12 cellular contexts compared by ENCODE assay signal in the genomic region with DNA sequence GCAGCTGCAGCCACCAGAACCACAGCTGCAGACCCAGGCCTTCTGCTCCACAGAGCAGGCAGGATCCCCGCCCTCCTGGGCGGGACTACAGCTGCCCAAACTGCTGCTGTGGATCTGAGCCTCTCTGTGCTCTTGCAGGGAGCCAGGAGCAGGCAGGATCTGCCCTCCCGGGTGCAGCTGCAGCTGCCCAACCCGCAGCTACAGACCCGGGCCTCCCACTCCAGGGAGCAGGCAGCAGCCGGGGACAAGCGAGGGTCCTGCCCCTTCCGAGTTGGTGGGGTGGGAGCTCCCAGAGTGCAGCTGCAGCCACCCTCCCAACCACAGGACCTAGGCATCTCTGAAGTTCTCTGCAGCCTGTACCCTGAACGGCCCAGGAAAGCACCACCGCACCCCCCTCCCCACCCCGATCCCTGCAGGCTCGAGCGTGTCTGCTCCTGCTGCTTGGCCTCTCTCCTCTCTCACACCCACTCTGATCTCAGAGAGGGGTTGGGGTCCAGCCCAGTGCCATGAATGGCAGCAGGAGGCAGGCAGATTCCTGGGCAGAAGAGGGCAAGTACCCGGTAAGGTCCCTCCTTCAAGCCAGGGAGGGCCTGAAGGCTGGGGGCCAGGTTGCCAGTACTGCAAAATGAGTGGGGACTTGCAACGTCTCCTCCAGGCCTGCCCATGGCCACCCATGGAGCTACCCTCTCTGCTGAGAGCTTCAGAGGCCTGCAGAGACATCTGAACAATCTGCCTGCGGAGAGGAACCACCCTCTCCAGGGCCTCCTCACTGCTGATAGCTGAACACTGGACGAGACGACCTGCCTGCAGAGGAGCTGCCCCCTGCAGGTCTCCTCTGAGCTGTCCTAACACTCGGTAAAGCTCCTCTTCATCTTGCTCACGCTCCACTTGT. TPM values are rescaled to one million over a fixed set of nuclear protein-coding genes. Genes with fewer than 3 reads are reported as not detected.
DNase-seq lines count a peak whose midpoint lies in the region; ATAC-seq, FAIRE-seq and TF ChIP-seq lines count a peak whose summit lies in the region.
"Had no signal": no experiment of that assay in that cellular context is flagged by ENCODE, and none has a peak within 500 bp of the region (broad histone marks: within the 10 kb centered on the region; RNA-seq: fewer than 3 reads in every experiment).

No MANE protein-coding gene starts in this region.

- H4K91ac ChIP-seq in mesenchymal stem cell (ENCODE audit: low read length): peak overlapping the region; percentile 37

- no peaks in the 10 kb centered on the region for H3K9me2 ChIP-seq in GM23248 (ENCODE audit: insufficient read depth)

- peak overlapping the region; percentile 29 to 32 for H3K18ac ChIP-seq in mesenchymal stem cell (ENCODE audit: low read depth in 1 of 2, low read length in 2 of 2)

- 64% methylated on average over 20 of the region's 20 CpGs for WGBS in mesenchymal stem cell
- 49 to 51% methylated on average over 18 to 20 of the region's 20 CpGs for WGBS in GM23248 (ENCODE audit: low coverage in 1 of 2, low lambda C conversion rate in 2 of 2, missing lambda C conversion rate in 2 of 2), 2 experiments

- H3K4me3 ChIP-seq in bronchial epithelial cell (ENCODE audit: low read depth, low read length) (no peak overlapping the region), mesenchymal stem cell (ENCODE audit: insufficient read depth in 1 of 2, low read depth in 1 of 2, low read length in 2 of 2) (no peak overlapping the region), GM23248 (no peak overlapping the region)
- H3K4me3 ChIP-seq: body of pancreas had no signal

- H3K14ac ChIP-seq in mesenchymal stem cell (ENCODE audit: low read length in 2 of 2): no peak overlapping the region

- H3K4me2 ChIP-seq in mesenchymal stem cell (ENCODE audit: low read length, poor library complexity, severe bottlenecking) (no peak overlapping the region), GM23248 (ENCODE audit: unreplicated experiment) (no peak overlapping the region)

- H3K27ac ChIP-seq in mesenchymal stem cell (ENCODE audit: low read length, poor library complexity, severe bottlenecking) (peak overlapping the region; percentile 59), GM23248 (no peak overlapping the region)
- H3K27ac ChIP-seq: body of pancreas had no signal

- H2BK120ac ChIP-seq in mesenchymal stem cell (ENCODE audit: low read depth, low read length): no peak overlapping the region

- H2AFZ ChIP-seq in mesenchymal stem cell (ENCODE audit: low read depth, low read length) (no peak overlapping the region), GM23248 (no peak overlapping the region)

- H3K79me2 ChIP-seq in GM23248 (ENCODE audit: insufficient read depth): no peaks in the 10 kb centered on the region

- no peaks in the 10 kb centered on the region for H3F3A ChIP-seq in GM23248 (ENCODE audit: insufficient read depth)

- no peaks in the 10 kb centered on the region for H4K20me1 ChIP-seq in GM23248 (ENCODE audit: insufficient read depth)

- in situ Hi-C loops in GM23248 (cut with MboI): no loop called here

- H2AK5ac ChIP-seq in mesenchymal stem cell (ENCODE audit: low read length, severe bottlenecking): no peak overlapping the region

- H3K36me3 ChIP-seq in bronchial epithelial cell (ENCODE audit: control insufficient read depth, insufficient read depth, low read length): no peaks in the 10 kb centered on the region
- H3K36me3 ChIP-seq in mesenchymal stem cell (ENCODE audit: control insufficient read depth in 1 of 2, insufficient read depth in 2 of 2, low read depth in 1 of 2, low read length in 2 of 2): no peaks in the 10 kb centered on the region
- no peaks in the 10 kb centered on the region for H3K36me3 ChIP-seq in GM23248 (ENCODE audit: low read depth)

- H2BK12ac ChIP-seq in mesenchymal stem cell (ENCODE audit: low read length in 2 of 2): peak overlapping the region in 1 of 2 experiments; percentile 38

- peak; percentile 60 for TF ChIP-seq CTCF in bronchial epithelial cell (IDR thresholded peaks at IDR 0.05; ENCODE audit: insufficient read depth, low read length, severe bottlenecking)

- peaks cover 13% of the 10 kb centered on the region for H3K4me1 ChIP-seq in mesenchymal stem cell (ENCODE audit: control insufficient read depth, insufficient read depth, low read depth, low read length)
- H3K4me1 ChIP-seq in GM23248 (ENCODE audit: insufficient read depth): no peaks in the 10 kb centered on the region
- H3K4me1 ChIP-seq: body of pancreas had no signal

- no peak for FAIRE-seq in bronchial epithelial cell (lab: Jason Lieb, UNC)

- no peak overlapping the region for H2BK15ac ChIP-seq in mesenchymal stem cell (ENCODE audit: low read depth, poor library complexity, severe bottlenecking)

- H3K9ac ChIP-seq in mesenchymal stem cell (ENCODE audit: low read length) (no peak overlapping the region), GM23248 (no peak overlapping the region)

- no peaks in the 10 kb centered on the region for H3K79me1 ChIP-seq in mesenchymal stem cell (replicated peaks; ENCODE audit: low read length, poor library complexity, severe bottlenecking)

- H3K9me3 ChIP-seq in mesenchymal stem cell (ENCODE audit: control insufficient read depth, low read length): no peaks in the 10 kb centered on the region
- H3K9me3 ChIP-seq in GM23248 (ENCODE audit: low read depth): no peaks in the 10 kb centered on the region
- H3K9me3 ChIP-seq: body of pancreas had no signal

- H3K27me3 ChIP-seq in bronchial epithelial cell (ENCODE audit: control insufficient read depth, insufficient read depth, low read length): no peaks in the 10 kb centered on the region
- H3K27me3 ChIP-seq in mesenchymal stem cell (ENCODE audit: control insufficient read depth in 1 of 2, insufficient read depth in 1 of 2, low read length in 2 of 2): peaks cover 4 to 21% of the 10 kb centered on the region in 2 experiments
- H3K27me3 ChIP-seq in GM23248 (replicated peaks; ENCODE audit: insufficient read depth): 0 out of 2 replicates have a peak, but pooled peaks cover 5% of the 10 kb centered on the region
- H3K27me3 ChIP-seq: body of pancreas had no signal

- no peak overlapping the region for H3K4ac ChIP-seq in mesenchymal stem cell (ENCODE audit: low read depth in 1 of 2, low read length in 2 of 2)

- H3K23ac ChIP-seq in mesenchymal stem cell (ENCODE audit: low read length in 2 of 2): no peak overlapping the region

- DNase-seq in DMS 273 treated with DMSO at 0.1 percent for 48 hours (lab: John Stamatoyannopoulos, UW) (peak; percentile 56), Kasumi-1 (lab: John Stamatoyannopoulos, UW) (peak; percentile 21 to 30), bronchial epithelial cell (ENCODE audit: low read depth) (peak; percentile 30), mesenchymal stem cell (peak; percentile 33), NCI-H446 treated with DMSO at 0.1 percent for 48 hours (lab: John Stamatoyannopoulos, UW) (no peak), A172 (ENCODE audit: low spot score) (no peak), GM23248 (no peak)
- DNase-seq: body of pancreas, MV-4-11 had no signal

- ATAC-seq in HG02610 (IDR thresholded peaks at IDR 0.05; ENCODE audit: unreplicated experiment): no peak
- ATAC-seq: activated CD4-positive, CD25-positive, alpha-beta regulatory T cell treated with anti-CD3 and anti-CD28 coated beads, Interleukin-2, amount 50 U/mL, for 24 hours; body of pancreas had no signal

- H2BK5ac ChIP-seq in mesenchymal stem cell (ENCODE audit: low read depth, low read length, poor library complexity, severe bottlenecking): no peak overlapping the region

- H4K8ac ChIP-seq in mesenchymal stem cell (ENCODE audit: low read length): peak overlapping the region; percentile 62

RNA-seq across cellular contexts. Expression of gene EMP3, which starts 16.4 kb away (rescaled TPM):
- 2.8 and 9.0 TPM in 2 replicates for total RNA-seq in bronchial epithelial cell
- 450 TPM for polyA plus RNA-seq in mesenchymal stem cell (2013, experiment 1 of 2)
- polyA plus RNA-seq in mesenchymal stem cell (2013, experiment 2 of 2): 450 TPM
- 67.5 and 98.5 TPM in 2 replicates for total RNA-seq in A172 (2014; rRNA removed; shearing (Covaris generic))
- total RNA-seq in GM23248 (2014; rRNA removed; shearing (Covaris generic)): 165 and 196 TPM in 2 replicates
- 716 and 742 TPM in 2 replicates for polyA plus RNA-seq in GM23248 (2016; fragmentation: Nextera tagmentation; extraction: Ambion mirVana)

RNA-seq across cellular contexts. Expression of gene ZNF114, which starts 39.1 kb away (rescaled TPM):
- 0.13 and 0.53 TPM in 2 replicates for total RNA-seq in bronchial epithelial cell
- polyA plus RNA-seq in mesenchymal stem cell (2013, experiment 1 of 2): 0.43 TPM
- polyA plus RNA-seq in mesenchymal stem cell (2013, experiment 2 of 2): 0.42 TPM
- 0.79 and 5.5 TPM in 2 replicates for total RNA-seq in A172 (2014; rRNA removed; shearing (Covaris generic))
- 0.13 and 0.22 TPM in 2 replicates for total RNA-seq in GM23248 (2014; rRNA removed; shearing (Covaris generic))
- polyA plus RNA-seq in GM23248 (2016; fragmentation: Nextera tagmentation; extraction: Ambion mirVana): not detected in 2 replicates

RNA-seq across cellular contexts. Expression of gene CARD8, which starts 53.2 kb away (rescaled TPM):
- total RNA-seq in bronchial epithelial cell: 2.1 and 3.5 TPM in 2 replicates
- 29.2 TPM for polyA plus RNA-seq in mesenchymal stem cell (2013, experiment 1 of 2)
- polyA plus RNA-seq in mesenchymal stem cell (2013, experiment 2 of 2): 28.7 TPM
- total RNA-seq in A172 (2014; rRNA removed; shearing (Covaris generic)): 4.3 and 7.7 TPM in 2 replicates
- 12.9 and 24.2 TPM in 2 replicates for total RNA-seq in GM23248 (2014; rRNA removed; shearing (Covaris generic))
- polyA plus RNA-seq in GM23248 (2016; fragmentation: Nextera tagmentation; extraction: Ambion mirVana): 6.3 and 6.6 TPM in 2 replicates

RNA-seq across cellular contexts. Expression of gene TMEM143, which starts 54.8 kb away (rescaled TPM):
- total RNA-seq in bronchial epithelial cell: 0.79 and 1.4 TPM in 2 replicates
- polyA plus RNA-seq in mesenchymal stem cell (2013, experiment 1 of 2): 3.7 TPM
- 3.8 TPM for polyA plus RNA-seq in mesenchymal stem cell (2013, experiment 2 of 2)
- 1.8 and 2.5 TPM in 2 replicates for total RNA-seq in A172 (2014; rRNA removed; shearing (Covaris generic))
- 7.6 and 27.1 TPM in 2 replicates for total RNA-seq in GM23248 (2014; rRNA removed; shearing (Covaris generic))
- polyA plus RNA-seq in GM23248 (2016; fragmentation: Nextera tagmentation; extraction: Ambion mirVana): 8.6 and 9.9 TPM in 2 replicates

RNA-seq across cellular contexts. Expression of gene SYNGR4, which starts 55.2 kb away (rescaled TPM):
- total RNA-seq in bronchial epithelial cell: not detected in 2 replicates
- not detected for polyA plus RNA-seq in mesenchymal stem cell (2013, experiment 1 of 2)
- polyA plus RNA-seq in mesenchymal stem cell (2013, experiment 2 of 2): not detected
- not detected in 2 replicates for total RNA-seq in A172 (2014; rRNA removed; shearing (Covaris generic))
- total RNA-seq in GM23248 (2014; rRNA removed; shearing (Covaris generic)): not detected in 2 replicates
- not detected in 2 replicates for polyA plus RNA-seq in GM23248 (2016; fragmentation: Nextera tagmentation; extraction: Ambion mirVana)
- total RNA-seq: G401 had no signal

Comparison
In these comparisons a context has a peak if more than half of its experiments do, and no peak if none do; other contexts are left out.
1. DNase-seq: peak in DMS 273 treated with DMSO at 0.1 percent for 48 hours (single experiment), Kasumi-1 (2 of 2), bronchial epithelial cell (single experiment) and mesenchymal stem cell (single experiment); none in NCI-H446 treated with DMSO at 0.1 percent for 48 hours (single experiment), A172 (single experiment) and GM23248 (single experiment).